In genomic region chr11:86575927-86576326, GRCh38 we compare ENCODE assay signal across 20 cellular contexts.
"Had no signal": no experiment of that assay in that cellular context is flagged by ENCODE, and none has a peak within 500 bp of the region (broad histone marks: within the 10 kb centered on the region; RNA-seq: fewer than 3 reads in every experiment).

No MANE protein-coding gene starts in this region.

- H3K27me3 ChIP-seq: colonic mucosa, foreskin keratinocyte, tibial artery had no signal

- H3K27ac ChIP-seq: colonic mucosa, foreskin keratinocyte had no signal

- H3K4me3 ChIP-seq: colonic mucosa, tibial artery had no signal

- DNase-seq: activated CD4-positive, alpha-beta T cell treated with anti-CD3 and anti-CD28 coated beads, Interleukin-2, amount 10 ng/mL, durations not matched to agents 24 days and 14 days; activated CD8-positive, alpha-beta T cell treated with anti-CD3 and anti-CD28 coated beads for 36 hours; activated effector memory CD4-positive, alpha-beta T cell treated with Interleukin-2 at 50 U/mL for 16 hours; activated naive CD4-positive, alpha-beta T cell treated with anti-CD3 and anti-CD28 coated beads, Interleukin-2, amount 10 ng/mL, durations not matched to agents 7 days and 5 days; activated naive CD8-positive, alpha-beta T cell treated with anti-CD3 and anti-CD28 coated beads, Interleukin-2, amount 50 U/mL, for 24 hours; activated T-cell treated with anti-CD3 and anti-CD28 coated beads, Interleukin-2, amount 50 U/mL, for 1 hour; anterior cingulate cortex; colonic mucosa; endodermal cell; kidney; midbrain; nephron progenitor cell; stimulated activated CD4-positive, alpha-beta T cell treated with anti-CD3 and anti-CD28 coated beads, Interleukin-12 subunit alpha, Interleukin-12 subunit beta, amount 100 ng/mL, for 4 hours; stimulated activated CD4-positive, alpha-beta T cell treated with anti-CD3 and anti-CD28 coated beads, Interleukin-1b, Interleukin-23, amount 100 ng/mL, for 48 hours; stimulated activated CD8-positive, alpha-beta memory T cell treated with anti-CD3 and anti-CD28 coated beads, Interleukin-4, amount 100 ng/mL, for 48 hours; stimulated activated naive CD4-positive, alpha-beta T cell; tibial artery had no signal

- H3K9me3 Mint-ChIP-seq: activated CD4-positive, alpha-beta T cell treated with anti-CD3 and anti-CD28 coated beads, Interleukin-2, amount 10 ng/mL, durations not matched to agents 24 days and 14 days; activated CD8-positive, alpha-beta T cell treated with anti-CD3 and anti-CD28 coated beads for 36 hours; activated naive CD4-positive, alpha-beta T cell treated with anti-CD3 and anti-CD28 coated beads, Interleukin-2, amount 10 ng/mL, durations not matched to agents 7 days and 5 days; activated naive CD8-positive, alpha-beta T cell treated with anti-CD3 and anti-CD28 coated beads, Interleukin-2, amount 50 U/mL, for 24 hours; central memory CD8-positive, alpha-beta T cell; endodermal cell; nephron progenitor cell had no signal

- H3K36me3 ChIP-seq: colonic mucosa, tibial artery had no signal

- H3K4me3 Mint-ChIP-seq: activated CD4-positive, alpha-beta T cell treated with anti-CD3 and anti-CD28 coated beads, Interleukin-2, amount 10 ng/mL, durations not matched to agents 24 days and 14 days; activated CD8-positive, alpha-beta T cell treated with anti-CD3 and anti-CD28 coated beads for 36 hours; activated naive CD4-positive, alpha-beta T cell treated with anti-CD3 and anti-CD28 coated beads, Interleukin-2, amount 10 ng/mL, durations not matched to agents 7 days and 5 days; activated naive CD8-positive, alpha-beta T cell treated with anti-CD3 and anti-CD28 coated beads, Interleukin-2, amount 50 U/mL, for 24 hours; central memory CD8-positive, alpha-beta T cell; endodermal cell; nephron progenitor cell had no signal

- ATAC-seq: activated CD8-positive, alpha-beta T cell treated with anti-CD3 and anti-CD28 coated beads for 36 hours; activated naive CD8-positive, alpha-beta T cell treated with anti-CD3 and anti-CD28 coated beads, Interleukin-2, amount 50 U/mL, for 24 hours; left lobe of liver had no signal

- H3K27ac Mint-ChIP-seq: activated CD4-positive, alpha-beta T cell treated with anti-CD3 and anti-CD28 coated beads, Interleukin-2, amount 10 ng/mL, durations not matched to agents 24 days and 14 days; activated CD8-positive, alpha-beta T cell treated with anti-CD3 and anti-CD28 coated beads for 36 hours; activated naive CD4-positive, alpha-beta T cell treated with anti-CD3 and anti-CD28 coated beads, Interleukin-2, amount 10 ng/mL, durations not matched to agents 7 days and 5 days; activated naive CD8-positive, alpha-beta T cell treated with anti-CD3 and anti-CD28 coated beads, Interleukin-2, amount 50 U/mL, for 24 hours; endodermal cell; nephron progenitor cell had no signal

- H3K36me3 Mint-ChIP-seq: activated naive CD4-positive, alpha-beta T cell treated with anti-CD3 and anti-CD28 coated beads, Interleukin-2, amount 10 ng/mL, durations not matched to agents 7 days and 5 days had no signal

- H3K4me1 Mint-ChIP-seq: activated CD4-positive, alpha-beta T cell treated with anti-CD3 and anti-CD28 coated beads, Interleukin-2, amount 10 ng/mL, durations not matched to agents 24 days and 14 days; activated naive CD4-positive, alpha-beta T cell treated with anti-CD3 and anti-CD28 coated beads, Interleukin-2, amount 10 ng/mL, durations not matched to agents 7 days and 5 days; activated naive CD8-positive, alpha-beta T cell treated with anti-CD3 and anti-CD28 coated beads, Interleukin-2, amount 50 U/mL, for 24 hours; central memory CD8-positive, alpha-beta T cell had no signal

- H3K27me3 Mint-ChIP-seq: activated CD4-positive, alpha-beta T cell treated with anti-CD3 and anti-CD28 coated beads, Interleukin-2, amount 10 ng/mL, durations not matched to agents 24 days and 14 days; activated naive CD4-positive, alpha-beta T cell treated with anti-CD3 and anti-CD28 coated beads, Interleukin-2, amount 10 ng/mL, durations not matched to agents 7 days and 5 days; activated naive CD8-positive, alpha-beta T cell treated with anti-CD3 and anti-CD28 coated beads, Interleukin-2, amount 50 U/mL, for 24 hours; central memory CD8-positive, alpha-beta T cell had no signal

- H3K9me3 ChIP-seq: colonic mucosa, tibial artery had no signal
